ENCODE assay signal across 8 cellular contexts in the genomic region with DNA sequence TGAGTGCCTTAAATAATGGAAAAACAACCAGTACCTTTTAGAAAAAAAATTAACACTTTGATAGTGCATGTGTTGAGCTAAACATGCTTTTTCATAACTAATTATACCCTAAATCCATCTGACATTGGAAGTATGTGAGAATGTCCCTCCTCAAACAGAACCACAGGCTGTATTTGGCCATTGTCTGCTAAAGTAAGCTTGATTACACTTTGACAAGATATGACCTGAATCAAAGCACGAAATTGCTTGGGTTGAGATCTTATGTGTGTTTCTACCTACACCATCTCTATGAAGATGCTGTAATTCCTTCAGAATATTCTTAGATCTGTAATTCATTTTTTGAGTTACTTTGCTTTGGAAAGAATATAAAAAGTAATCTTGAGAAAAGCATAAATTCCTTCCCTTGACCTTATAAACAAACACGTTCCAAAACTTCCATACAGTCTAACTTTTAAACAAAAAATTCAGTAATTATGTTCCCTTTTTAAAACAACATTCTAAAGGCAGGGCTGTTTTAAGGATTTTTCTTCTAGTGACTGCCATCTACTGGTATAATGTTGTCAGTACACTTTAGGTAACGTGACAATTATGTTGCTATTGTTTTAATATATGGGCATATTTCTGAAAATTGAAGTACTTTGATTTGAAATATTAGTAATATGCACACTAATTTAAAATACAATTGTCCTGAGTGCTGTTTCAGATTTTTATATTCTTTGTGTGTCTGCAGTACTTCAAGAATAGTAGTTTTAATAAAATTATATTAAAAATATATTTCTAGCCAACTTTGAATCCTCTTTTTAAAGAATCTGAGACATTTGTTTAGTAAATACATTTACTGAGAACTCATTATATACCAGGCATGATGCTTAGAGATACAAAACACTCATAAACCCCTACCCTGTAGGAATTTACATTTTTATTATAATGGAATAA. TPM values are rescaled to one million over a fixed set of nuclear protein-coding genes. Genes with fewer than 3 reads are reported as not detected.
DNase-seq lines count a peak whose midpoint lies in the region; ATAC-seq, FAIRE-seq and TF ChIP-seq lines count a peak whose summit lies in the region.

No MANE protein-coding gene starts in this region.

- peak; percentile 64 to 97 (median 81) for TF ChIP-seq CTCF in gastrocnemius medialis (IDR thresholded peaks at IDR 0.05 in 4 of 5, conservative IDR thresholded peaks at IDR 0.05 in 1 of 5)

- H3K4me3 Mint-ChIP-seq in activated CD4-positive, alpha-beta T cell treated with anti-CD3 and anti-CD28 coated beads, Interleukin-2, amount 10 ng/mL, durations not matched to agents 7 days and 5 days: no peak overlapping the region

- H3K27ac Mint-ChIP-seq in activated CD4-positive, alpha-beta T cell treated with anti-CD3 and anti-CD28 coated beads, Interleukin-2, amount 10 ng/mL, durations not matched to agents 7 days and 5 days: no peak overlapping the region

- no peaks in the 10 kb centered on the region for H3K36me3 Mint-ChIP-seq in activated CD4-positive, alpha-beta T cell treated with anti-CD3 and anti-CD28 coated beads, Interleukin-2, amount 10 ng/mL, durations not matched to agents 7 days and 5 days (ENCODE audit: low read depth)

- H3K4me1 Mint-ChIP-seq in activated CD4-positive, alpha-beta T cell treated with anti-CD3 and anti-CD28 coated beads, Interleukin-2, amount 10 ng/mL, durations not matched to agents 7 days and 5 days: no peaks in the 10 kb centered on the region

- H3K36me3 ChIP-seq in gastrocnemius medialis: peaks cover 0 to 16% of the 10 kb centered on the region in 2 donors

- CTCF ChIA-PET in activated CD4-positive, alpha-beta T cell treated with anti-CD3 and anti-CD28 coated beads, Interleukin-2, amount 10 ng/mL, durations not matched to agents 7 days and 5 days (lab: Charles Lee): no interaction called here

- no peaks in the 10 kb centered on the region for H3K9me3 Mint-ChIP-seq in activated CD4-positive, alpha-beta T cell treated with anti-CD3 and anti-CD28 coated beads, Interleukin-2, amount 10 ng/mL, durations not matched to agents 7 days and 5 days

- peaks cover 6 to 32% of the 10 kb centered on the region in 2 donors for H3K4me1 ChIP-seq in gastrocnemius medialis

- H3K9me3 ChIP-seq in gastrocnemius medialis: no peaks in the 10 kb centered on the region

- no peaks in the 10 kb centered on the region for H3K27me3 ChIP-seq in gastrocnemius medialis

- intact Hi-C loops in Right ventricle myocardium superior (cut with DNase I): loop anchor here (5.0 kb wide), 1 partner anchor 227 kb away; no protein-coding TSS in a partner anchor
- intact Hi-C loops in cardiac septum (cut with DNase I): loop anchor here (5.0 to 10.0 kb wide), 3 partner anchors 142 to 525 kb away; a partner anchor contains a TSS
- intact Hi-C loops in gastrocnemius medialis (cut with DNase I; ENCODE audit: low total_unique reads): loop anchor here (1.0 to 2.0 kb wide), 2 partner anchors 143 to 231 kb away; no protein-coding TSS in a partner anchor

- ATAC-seq in Right ventricle myocardium superior (ENCODE audit: poor library complexity) (peak; percentile 34), HG03571 (IDR thresholded peaks at IDR 0.05; ENCODE audit: unreplicated experiment) (peak; percentile 64), gastrocnemius medialis (peak in 1 of 2 donors; percentile 52)

- DNase-seq in Right ventricle myocardium superior (no peak), cardiac septum (ENCODE audit: low spot score) (no peak), RPMI8226 (peak; percentile 43), fibroblast of the conjunctiva (ENCODE audit: low read depth) (peak; percentile 33), gastrocnemius medialis (no peak), GM19239 (ENCODE audit: insufficient read length, low spot score) (no peak)
- no peak for DNase-seq in activated CD4-positive, alpha-beta T cell treated with anti-CD3 and anti-CD28 coated beads, Interleukin-2, amount 10 ng/mL, durations not matched to agents 7 days and 5 days

- H3K4me3 ChIP-seq in gastrocnemius medialis: no peak overlapping the region

- H3K27me3 Mint-ChIP-seq in activated CD4-positive, alpha-beta T cell treated with anti-CD3 and anti-CD28 coated beads, Interleukin-2, amount 10 ng/mL, durations not matched to agents 7 days and 5 days: no peaks in the 10 kb centered on the region

- no peak for FAIRE-seq in GM19239 (lab: Jason Lieb, UNC)

- TF ChIP-seq POLR2A in gastrocnemius medialis (IDR thresholded peaks at IDR 0.05): no peak

- POLR2A ChIA-PET in activated CD4-positive, alpha-beta T cell treated with anti-CD3 and anti-CD28 coated beads, Interleukin-2, amount 10 ng/mL, durations not matched to agents 7 days and 5 days (lab: Charles Lee): no interaction called here

- H3K27ac ChIP-seq in gastrocnemius medialis: peak overlapping the region; percentile 32 to 88 (median 72)

- in situ Hi-C loops in gastrocnemius medialis (cut with MboI; ENCODE audit: low sequenced_read_pairs in 4 of 4): loop anchor here (5.0 to 25.0 kb wide), 5 partner anchors 165 to 597 kb away; no protein-coding TSS in a partner anchor

RNA-seq across cellular contexts. Expression of a gene that starts 20.9 kb away (rescaled TPM):
- total RNA-seq in Right ventricle myocardium superior (1,239 TPM), cardiac septum (717 TPM), gastrocnemius medialis (100 to 1,000 TPM; 210 to 375 (median 311) TPM)
- not detected for total RNA-seq in activated CD4-positive, alpha-beta T cell treated with anti-CD3 and anti-CD28 coated beads, Interleukin-2, amount 10 ng/mL, durations not matched to agents 7 days and 5 days

Comparison
In these comparisons a context has a peak if more than half of its experiments do, and no peak if none do; other contexts are left out.
1. DNase-seq: peak in RPMI8226 (single experiment) and fibroblast of the conjunctiva (single experiment); none in Right ventricle myocardium superior (single experiment), cardiac septum (single experiment), gastrocnemius medialis (0 of 2), activated CD4-positive, alpha-beta T cell treated with anti-CD3 and anti-CD28 coated beads, Interleukin-2, amount 10 ng/mL, durations not matched to agents 7 days and 5 days (single experiment) and GM19239 (single experiment).
2. RNA of a gene that starts 20.9 kb away (total RNA-seq): 1,239 TPM in Right ventricle myocardium superior (single experiment), 717 TPM in cardiac septum (single experiment) and 210 to 375 TPM in gastrocnemius medialis; not detected in activated CD4-positive, alpha-beta T cell treated with anti-CD3 and anti-CD28 coated beads, Interleukin-2, amount 10 ng/mL, durations not matched to agents 7 days and 5 days; every median in the first group is over 100 times any median in the second.